In genomic region chr4:53518807-53519206, GRCh38 we compare ENCODE assay signal across 1 cellular context.
TF ChIP-seq lines count a peak whose summit lies in the region.

No MANE protein-coding gene starts in this region.

TF ChIP-seq in H1, 55 proteins besides CTCF, POLR2A, EP300 and RAD21:
- TF ChIP-seq GTF2F1 (IDR thresholded peaks at IDR 0.05; ENCODE audit: borderline replicate concordance, low read depth, low read length) (no peak), BCL11A (IDR thresholded peaks at IDR 0.05; ENCODE audit: low read depth in 2 of 2, low read length in 2 of 2) (no peak), FOSL1 (IDR thresholded peaks at IDR 0.05; ENCODE audit: insufficient read depth, low read depth, low read length) (no peak), SP1 (IDR thresholded peaks at IDR 0.05; ENCODE audit: low read depth, low read length) (no peak), BACH1 (IDR thresholded peaks at IDR 0.05; ENCODE audit: low read length) (no peak), RXRA (IDR thresholded peaks at IDR 0.05; ENCODE audit: insufficient read depth, low read depth, low read length) (no peak), GABPA (IDR thresholded peaks at IDR 0.05; ENCODE audit: borderline replicate concordance, insufficient read depth, low read length) (no peak), CHD1 (IDR thresholded peaks at IDR 0.05; ENCODE audit: low read depth, low read length) (no peak), SIN3A (conservative IDR thresholded peaks at IDR 0.05 in 1 of 2, IDR thresholded peaks at IDR 0.05 in 1 of 2; ENCODE audit: low read depth in 1 of 2, low read length in 2 of 2) (no peak), POLR2AphosphoS5 (IDR thresholded peaks at IDR 0.05; ENCODE audit: low read depth, low read length) (no peak), NRF1 (IDR thresholded peaks at IDR 0.05; ENCODE audit: low read depth, low read length) (no peak), ZNF274 (IDR thresholded peaks at IDR 0.05; ENCODE audit: borderline replicate concordance, extremely low read depth, low read length) (no peak), KDM1A (IDR thresholded peaks at IDR 0.05; ENCODE audit: borderline replicate concordance, low read length) (no peak), EGR1 (IDR thresholded peaks at IDR 0.05; ENCODE audit: borderline replicate concordance, low read depth, low read length) (no peak), SUZ12 (IDR thresholded peaks at IDR 0.05; ENCODE audit: low read length) (no peak), CBX5 (IDR thresholded peaks at IDR 0.05; ENCODE audit: low read depth, low read length) (no peak), SIX5 (IDR thresholded peaks at IDR 0.05; ENCODE audit: low read depth, low read length) (no peak), ATF3 (IDR thresholded peaks at IDR 0.05; ENCODE audit: insufficient read depth, low read depth, low read length) (no peak)
- TF ChIP-seq, protein P1, sequence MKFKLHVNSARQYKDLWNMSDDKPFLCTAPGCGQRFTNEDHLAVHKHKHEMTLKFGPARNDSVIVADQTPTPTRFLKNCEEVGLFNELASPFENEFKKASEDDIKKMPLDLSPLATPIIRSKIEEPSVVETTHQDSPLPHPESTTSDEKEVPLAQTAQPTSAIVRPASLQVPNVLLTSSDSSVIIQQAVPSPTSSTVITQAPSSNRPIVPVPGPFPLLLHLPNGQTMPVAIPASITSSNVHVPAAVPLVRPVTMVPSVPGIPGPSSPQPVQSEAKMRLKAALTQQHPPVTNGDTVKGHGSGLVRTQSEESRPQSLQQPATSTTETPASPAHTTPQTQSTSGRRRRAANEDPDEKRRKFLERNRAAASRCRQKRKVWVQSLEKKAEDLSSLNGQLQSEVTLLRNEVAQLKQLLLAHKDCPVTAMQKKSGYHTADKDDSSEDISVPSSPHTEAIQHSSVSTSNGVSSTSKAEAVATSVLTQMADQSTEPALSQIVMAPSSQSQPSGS (IDR thresholded peaks at IDR 0.05; ENCODE audit: low read length) = no peak
- TF ChIP-seq, protein P2, sequence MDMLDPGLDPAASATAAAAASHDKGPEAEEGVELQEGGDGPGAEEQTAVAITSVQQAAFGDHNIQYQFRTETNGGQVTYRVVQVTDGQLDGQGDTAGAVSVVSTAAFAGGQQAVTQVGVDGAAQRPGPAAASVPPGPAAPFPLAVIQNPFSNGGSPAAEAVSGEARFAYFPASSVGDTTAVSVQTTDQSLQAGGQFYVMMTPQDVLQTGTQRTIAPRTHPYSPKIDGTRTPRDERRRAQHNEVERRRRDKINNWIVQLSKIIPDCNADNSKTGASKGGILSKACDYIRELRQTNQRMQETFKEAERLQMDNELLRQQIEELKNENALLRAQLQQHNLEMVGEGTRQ (IDR thresholded peaks at IDR 0.05; ENCODE audit: low read length) = no peak
